ENCODE assay signal across 34 cellular contexts in genomic region chr2:149664896-149665295, GRCh38.
"Had no signal": no experiment of that assay in that cellular context is flagged by ENCODE, and none has a peak within 500 bp of the region (broad histone marks: within the 10 kb centered on the region; RNA-seq: fewer than 3 reads in every experiment).

No MANE protein-coding gene starts in this region.

- H3K4me3 ChIP-seq: MG63 had no signal

- H3K36me3 ChIP-seq: MG63 had no signal

- DNase-seq: Karpas-422, Kasumi-1, MG63, MM.1S, MV-4-11, NCI-H1048, NCI-H1092, NCI-H1092 treated with DMSO at 0.1 percent for 48 hours, NCI-H1105, NCI-H1105 treated with DMSO at 0.1 percent for 48 hours, NCI-H1417, NCI-H1417 treated with DMSO at 0.1 percent for 48 hours, NCI-H1436, NCI-H1436 treated with DMSO at 0.1 percent for 48 hours, NCI-H146, NCI-H1694, NCI-H1694 treated with DMSO at 0.1 percent for 48 hours, NCI-H187, NCI-H187 treated with DMSO at 0.1 percent for 48 hours, NCI-H1930, NCI-H2029, NCI-H2029 treated with DMSO at 0.1 percent for 48 hours, NCI-H2081, NCI-H2081 treated with DMSO at 0.1 percent for 48 hours, NCI-H2107, NCI-H2171, NCI-H2171 treated with DMSO at 0.1 percent for 48 hours, NCI-H2227 treated with DMSO at 0.1 percent for 48 hours, NCI-H226, NCI-H345, NCI-H446, NCI-H446 treated with DMSO at 0.1 percent for 48 hours, NCI-H510A, NCI-H510A treated with DMSO at 0.1 percent for 48 hours had no signal

- H3K27me3 ChIP-seq: MG63 had no signal
